Comparison of ENCODE assay signal across 12 cellular contexts in the genomic region with DNA sequence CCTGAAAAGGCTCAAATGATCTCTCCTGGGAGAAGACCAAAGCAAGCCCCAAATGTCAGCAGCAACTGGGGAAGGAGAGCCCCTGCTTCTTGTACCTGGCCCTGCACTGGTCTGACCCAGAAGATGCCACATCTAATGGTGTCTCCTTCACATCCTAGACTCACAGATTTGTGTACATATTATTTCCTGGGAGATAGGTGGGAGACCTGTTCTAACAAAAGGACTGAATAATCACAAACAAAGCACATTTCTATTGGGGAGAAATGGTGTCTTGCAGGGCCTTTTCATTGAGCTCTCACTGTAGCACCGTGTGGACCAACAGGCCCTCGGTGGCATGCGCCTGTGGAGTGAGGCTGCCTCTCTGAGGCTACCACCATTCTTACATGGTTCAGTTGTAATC. TPM values are rescaled to one million over a fixed set of nuclear protein-coding genes. Genes with fewer than 3 reads are reported as not detected.
DNase-seq lines count a peak whose midpoint lies in the region; ATAC-seq and TF ChIP-seq lines count a peak whose summit lies in the region.
"Had no signal": no experiment of that assay in that cellular context is flagged by ENCODE, and none has a peak within 500 bp of the region (broad histone marks: within the 10 kb centered on the region; RNA-seq: fewer than 3 reads in every experiment).

No MANE protein-coding gene starts in this region.

- no peak overlapping the region for H3K56ac ChIP-seq in IMR-90 (ENCODE audit: extremely low read depth, insufficient read depth, low read length)

- no peaks in the 10 kb centered on the region for H3K9me3 Mint-ChIP-seq in GM23338
- H3K9me3 Mint-ChIP-seq in osteocyte (ENCODE audit: unreplicated experiment): no peaks in the 10 kb centered on the region

- TF ChIP-seq POLR2A in IMR-90 (IDR thresholded peaks at IDR 0.05; ENCODE audit: low read depth, low read length) (no peak), esophagus muscularis mucosa (IDR thresholded peaks at IDR 0.05; ENCODE audit: low read depth) (no peak)

- H3K4me1 ChIP-seq in GM23338 (ENCODE audit: insufficient read depth) (peaks cover 21% of the 10 kb centered on the region), IMR-90 (ENCODE audit: control insufficient read depth, insufficient read depth, low read length) (no peaks in the 10 kb centered on the region), esophagus muscularis mucosa (peaks cover 0 to 47% (median 21%) of the 10 kb centered on the region in 4 donors)

- H2AK9ac ChIP-seq in IMR-90 (replicated peaks; ENCODE audit: low read depth, low read length, poor library complexity): no peak overlapping the region

- H2AK5ac ChIP-seq in IMR-90 (ENCODE audit: low read depth, low read length): no peak overlapping the region

- no peak overlapping the region for H3K4me3 ChIP-seq in GM23338
- H3K4me3 ChIP-seq in IMR-90 (ENCODE audit: insufficient read depth, low read depth, low read length): no peak overlapping the region
- no peak overlapping the region for H3K4me3 ChIP-seq in esophagus muscularis mucosa
- no peak overlapping the region for H3K4me3 ChIP-seq in brain microvascular endothelial cell (ENCODE audit: low read depth, low read length)

- no peak overlapping the region for H2BK20ac ChIP-seq in IMR-90 (ENCODE audit: low read depth, low read length)

- H2BK120ac ChIP-seq in IMR-90 (ENCODE audit: low read depth, low read length): no peak overlapping the region

- no peak overlapping the region for H4K91ac ChIP-seq in IMR-90 (ENCODE audit: insufficient read depth, low read depth, low read length)

- H2BK15ac ChIP-seq in IMR-90 (ENCODE audit: low read depth, low read length): no peak overlapping the region

- H3K4me3 Mint-ChIP-seq in GM23338 (peak overlapping the region; percentile 91; the same call in 2 of the 3 replicates), osteocyte (ENCODE audit: unreplicated experiment) (no peak overlapping the region)

- in situ Hi-C loops in IMR-90 (cut with MboI; ENCODE audit: low sequenced_read_pairs): no loop called here
- in situ Hi-C loops in brain microvascular endothelial cell (cut with HindIII; ENCODE audit: low pct_ligation_motif_present, low sequenced_read_pairs): no loop called here

- H3K79me2 ChIP-seq in GM23338 (replicated peaks; ENCODE audit: insufficient read depth): peaks cover 29% of the 10 kb centered on the region

- TF ChIP-seq EP300 in esophagus muscularis mucosa (IDR thresholded peaks at IDR 0.05): no peak

- 100% methylated on average over 1 of the region's 3 CpGs; no CpG with 5 or more reads in 1 of the 2 experiments for WGBS in IMR-90 (ENCODE audit: extremely low coverage in 2 of 2, insufficient read length in 1 of 2), 2 experiments
- 72% methylated on average over 3 of the region's 3 CpGs for WGBS in esophagus muscularis mucosa

- no peak overlapping the region for H3K14ac ChIP-seq in IMR-90 (replicated peaks; ENCODE audit: low read depth, low read length)

- H3K4me2 ChIP-seq in GM23338 (0 out of 2 replicates have a peak overlapping the region, but pooled peaks have one; percentile 70), IMR-90 (ENCODE audit: low read depth, low read length) (no peak overlapping the region)

- H3K4ac ChIP-seq in IMR-90 (ENCODE audit: low read depth, low read length): no peak overlapping the region

- CTCF ChIA-PET in IMR-90 (lab: Yijun Ruan, JAX): interaction anchor here (0.6 kb wide), 1 partner anchor 91 kb away, joined by 3 read pairs; no protein-coding TSS in a partner anchor
- CTCF ChIA-PET in RWPE1 (lab: Yijun Ruan, JAX): interaction anchor here (0.7 kb wide), 1 partner anchor 456 kb away, joined by 5 read pairs; no protein-coding TSS in a partner anchor

- no peak overlapping the region for H3K9ac ChIP-seq in IMR-90 (ENCODE audit: low read depth, low read length)

- no peaks in the 10 kb centered on the region; the same call in 1 of the 2 replicates for H3K9me1 ChIP-seq in IMR-90 (ENCODE audit: insufficient read depth, low read length)

- TF ChIP-seq RAD21 in IMR-90 (IDR thresholded peaks at IDR 0.05; ENCODE audit: low read length): no peak

- H3K9me2 ChIP-seq in GM23338 (ENCODE audit: insufficient read depth): no peaks in the 10 kb centered on the region

- H3K27me3 ChIP-seq in GM23338 (ENCODE audit: insufficient read depth): peaks cover 7% of the 10 kb centered on the region; the same call in 1 of the 2 replicates
- H3K27me3 ChIP-seq in IMR-90 (ENCODE audit: control insufficient read depth, insufficient read depth, low read length): no peaks in the 10 kb centered on the region
- H3K27me3 ChIP-seq in esophagus muscularis mucosa: no peaks in the 10 kb centered on the region
- H3K27me3 ChIP-seq in brain microvascular endothelial cell (replicated peaks): no peaks in the 10 kb centered on the region
- H3K27me3 ChIP-seq: SJCRH30 had no signal

- DNase-seq in GM23338 (ENCODE audit: low spot score) (no peak), IMR-90 (no peak), esophagus muscularis mucosa (ENCODE audit: extremely low spot score) (peak; percentile 60), osteocyte (ENCODE audit: extremely low spot score, unreplicated experiment) (peak; percentile 36), NCI-H345 (lab: John Stamatoyannopoulos, UW) (no peak), RWPE1 (ENCODE audit: low spot score) (no peak), brain microvascular endothelial cell (no peak)
- DNase-seq: COR-L47, NCI-H1048, NCI-H2081 treated with DMSO at 0.1 percent for 48 hours, NCI-H526 treated with DMSO at 0.1 percent for 48 hours, SJCRH30 had no signal

- H4K5ac ChIP-seq in IMR-90 (ENCODE audit: low read depth, low read length): no peak overlapping the region

- H3K9me3 ChIP-seq in IMR-90 (ENCODE audit: control insufficient read depth, insufficient read depth, low read length) (no peaks in the 10 kb centered on the region), esophagus muscularis mucosa (no peaks in the 10 kb centered on the region)
- H3K9me3 ChIP-seq: SJCRH30 had no signal

- no peaks in the 10 kb centered on the region for H3F3A ChIP-seq in GM23338 (replicated peaks; ENCODE audit: low read depth)

- H2AFZ ChIP-seq in GM23338 (peak overlapping the region; percentile 86; the same call in 1 of the 2 replicates), IMR-90 (replicated peaks; ENCODE audit: low read length, poor library complexity) (peak overlapping the region; percentile 59)

- H3K79me1 ChIP-seq in IMR-90 (ENCODE audit: low read depth in 1 of 2, low read length in 2 of 2): peaks cover 0 to 31% of the 10 kb centered on the region in 2 experiments

- peaks cover 5% of the 10 kb centered on the region for H3K27me3 Mint-ChIP-seq in GM23338 (ENCODE audit: insufficient read depth, low read depth, poor library complexity)
- H3K27me3 Mint-ChIP-seq in osteocyte (ENCODE audit: unreplicated experiment): no peaks in the 10 kb centered on the region

- H3K23ac ChIP-seq in IMR-90 (ENCODE audit: low read depth, low read length): no peak overlapping the region

- ATAC-seq in GM23338: no peak
- ATAC-seq in IMR-90 (ENCODE audit: low read depth): no peak

- H3K4me1 Mint-ChIP-seq in GM23338 (peaks cover 25% of the 10 kb centered on the region), osteocyte (ENCODE audit: unreplicated experiment) (peaks cover 22% of the 10 kb centered on the region)

- no TSS peak for BruUV-seq in IMR-90 (replicated peaks; lab: Mats Ljungman, UMichigan)

- peaks cover 16% of the 10 kb centered on the region; the same call in 2 of the 3 replicates for H3K36me3 Mint-ChIP-seq in GM23338 (ENCODE audit: low read depth)
- H3K36me3 Mint-ChIP-seq in osteocyte (ENCODE audit: unreplicated experiment): no peaks in the 10 kb centered on the region

- intact Hi-C loops in IMR-90 (cut with micrococcal nuclease) (no loop called here), esophagus muscularis mucosa (cut with DNase I) (no loop called here)

- no peak overlapping the region for H2BK5ac ChIP-seq in IMR-90 (ENCODE audit: low read depth, low read length, poor library complexity, severe bottlenecking)

- dilution Hi-C loops in IMR-90 (cut with HindIII; ENCODE audit: low sequenced_read_pairs, unreplicated experiment): no loop called here

- H3K27ac Mint-ChIP-seq in GM23338 (no peak overlapping the region), osteocyte (ENCODE audit: unreplicated experiment) (no peak overlapping the region)

- H4K8ac ChIP-seq in IMR-90 (ENCODE audit: low read depth in 2 of 2, low read length in 2 of 2): no peak overlapping the region

- H3K18ac ChIP-seq in IMR-90 (ENCODE audit: low read depth, low read length): no peak overlapping the region

- TF ChIP-seq CTCF in GM23338 (conservative IDR thresholded peaks at IDR 0.05; ENCODE audit: low read depth in 2 of 2): no peak
- TF ChIP-seq CTCF in IMR-90 (conservative IDR thresholded peaks at IDR 0.05; ENCODE audit: low read depth, low read length): no peak
- no peak for TF ChIP-seq CTCF in esophagus muscularis mucosa (IDR thresholded peaks at IDR 0.05)
- no peak for TF ChIP-seq CTCF in osteocyte (IDR thresholded peaks at IDR 0.05)
- no peak for TF ChIP-seq CTCF in RWPE1 (conservative IDR thresholded peaks at IDR 0.05; ENCODE audit: low read depth)
- TF ChIP-seq CTCF in brain microvascular endothelial cell (IDR thresholded peaks at IDR 0.05; ENCODE audit: low read depth, low read length, missing control alignments): no peak

- H4K20me1 ChIP-seq in GM23338 (replicated peaks; ENCODE audit: insufficient read depth) (no peaks in the 10 kb centered on the region), IMR-90 (ENCODE audit: insufficient read depth, low read length) (no peaks in the 10 kb centered on the region; the same call in 1 of the 2 replicates)

- no peak overlapping the region for H3K27ac ChIP-seq in GM23338 (ENCODE audit: low read depth)
- no peak overlapping the region for H3K27ac ChIP-seq in IMR-90 (ENCODE audit: insufficient read depth, low read length)
- H3K27ac ChIP-seq in esophagus muscularis mucosa (replicated peaks in 1 of 4): no peak overlapping the region
- H3K27ac ChIP-seq in RWPE1: no peak overlapping the region
- no peak overlapping the region for H3K27ac ChIP-seq in brain microvascular endothelial cell
- H3K27ac ChIP-seq: SJCRH30 had no signal

- POLR2A ChIA-PET in IMR-90 (lab: Charles Lee; ENCODE audit: unreplicated experiment) (no interaction called here), RWPE1 (lab: Yijun Ruan, JAX; ENCODE audit: low non-redundant PET) (no interaction called here)

- H3K36me3 ChIP-seq in GM23338 (ENCODE audit: insufficient read depth) (no peaks in the 10 kb centered on the region), IMR-90 (ENCODE audit: control insufficient read depth, insufficient read depth, low read length) (no peaks in the 10 kb centered on the region), esophagus muscularis mucosa (no peaks in the 10 kb centered on the region), brain microvascular endothelial cell (replicated peaks) (no peaks in the 10 kb centered on the region)

TF ChIP-seq in IMR-90, 13 proteins besides CTCF, POLR2A, EP300 and RAD21 (continues in another document):
- TF ChIP-seq SMC3 (IDR thresholded peaks at IDR 0.05; ENCODE audit: low read depth, low read length): no peak

RNA-seq across cellular contexts. Expression of a gene that starts 0.9 kb away (rescaled TPM):
- total RNA-seq in GM23338 (2014; rRNA removed; shearing (Covaris generic)): 58.7 and 60.6 TPM in 2 replicates
- 13.0 and 13.8 TPM in 2 replicates for polyA plus RNA-seq in GM23338 (2016; fragmentation: Nextera tagmentation; extraction: Ambion mirVana)
- total RNA-seq in IMR-90 (2012; rRNA removed): 121 and 174 TPM in 2 replicates
- 12.1 and 14.7 TPM in 2 replicates for polyA plus RNA-seq in IMR-90 (2012; rRNA removed)
- polyA plus RNA-seq in IMR-90 (2012; cell fraction: cytosol; rRNA removed): 5.2 and 9.7 TPM in 2 replicates
- polyA plus RNA-seq in IMR-90 (2012; cell fraction: nucleus; rRNA removed; ENCODE audit: low replicate concordance): 12.1 and 25.9 TPM in 2 replicates
- total RNA-seq in esophagus muscularis mucosa: 10 to 100 TPM; 45.1 to 70.1 (median 65.3) TPM
- 32.1 and 33.6 TPM in 2 replicates for total RNA-seq in osteocyte

Comparison
In these comparisons a context has a peak if more than half of its experiments do, and no peak if none do; other contexts are left out.
1. DNase-seq: peak in esophagus muscularis mucosa (single experiment) and osteocyte (single experiment); none in GM23338 (single experiment), IMR-90 (single experiment), NCI-H345 (single experiment), RWPE1 (single experiment) and brain microvascular endothelial cell (single experiment).